In genomic region chr6:14876778-14877613, GRCh38 we compare ENCODE assay signal across 8 cellular contexts.
DNase-seq lines count a peak whose midpoint lies in the region; ATAC-seq and TF ChIP-seq lines count a peak whose summit lies in the region.

No MANE protein-coding gene starts in this region.

- peak overlapping the region; percentile 97 for H3K27ac Mint-ChIP-seq in dendritic cell treated with granulocyte-macrophage colony-stimulating factor and Interleukin-4, amounts not matched to agents 40 ng/mL and 50 ng/mL, for 4 days
- peak overlapping the region; percentile 90 for H3K27ac Mint-ChIP-seq in nephron progenitor cell

- intact Hi-C loops in dendritic cell treated with granulocyte-macrophage colony-stimulating factor and Interleukin-4, amounts not matched to agents 40 ng/mL and 50 ng/mL, for 4 days (cut with micrococcal nuclease) = loop anchor here (2.0 to 5.0 kb wide), 2 partner anchors 46 to 150 kb away; no protein-coding TSS in a partner anchor

- H3K9me3 Mint-ChIP-seq in dendritic cell treated with granulocyte-macrophage colony-stimulating factor and Interleukin-4, amounts not matched to agents 40 ng/mL and 50 ng/mL, for 4 days = no peaks in the 10 kb centered on the region
- no peaks in the 10 kb centered on the region for H3K9me3 Mint-ChIP-seq in nephron progenitor cell

- TF ChIP-seq CTCF in nephron progenitor cell (IDR thresholded peaks at IDR 0.05) = no peak

- H3K27me3 Mint-ChIP-seq in dendritic cell treated with granulocyte-macrophage colony-stimulating factor and Interleukin-4, amounts not matched to agents 40 ng/mL and 50 ng/mL, for 4 days = no peaks in the 10 kb centered on the region
- H3K27me3 Mint-ChIP-seq in nephron progenitor cell (ENCODE audit: low read depth, poor library complexity) = peaks cover 8% of the 10 kb centered on the region

- DNase-seq in activated CD4-positive, alpha-beta T cell treated with anti-CD3 and anti-CD28 coated beads for 4 hours = peak; percentile 25 to 43
- no peak for DNase-seq in activated CD4-positive, alpha-beta T cell treated with anti-CD3 and anti-CD28 coated beads, Interleukin-2, amount 50 U/mL, for 1 hour
- DNase-seq in RKO (ENCODE audit: low spot score) = peak; percentile 36
- DNase-seq in nephron progenitor cell = no peak
- no peak for DNase-seq in mucosa of gallbladder (ENCODE audit: low spot score)
- no peak for DNase-seq in COR-L47 (lab: John Stamatoyannopoulos, UW)

- ATAC-seq in HG02798 (IDR thresholded peaks at IDR 0.05; ENCODE audit: poor library complexity, unreplicated experiment) = peak; percentile 48

- H3K36me3 Mint-ChIP-seq in dendritic cell treated with granulocyte-macrophage colony-stimulating factor and Interleukin-4, amounts not matched to agents 40 ng/mL and 50 ng/mL, for 4 days (ENCODE audit: low read depth) = peaks cover 5% of the 10 kb centered on the region
- no peaks in the 10 kb centered on the region for H3K36me3 Mint-ChIP-seq in nephron progenitor cell (ENCODE audit: low read depth)

- peaks cover 85% of the 10 kb centered on the region for H3K4me1 Mint-ChIP-seq in dendritic cell treated with granulocyte-macrophage colony-stimulating factor and Interleukin-4, amounts not matched to agents 40 ng/mL and 50 ng/mL, for 4 days (ENCODE audit: low read depth)
- H3K4me1 Mint-ChIP-seq in nephron progenitor cell = peaks cover 60% of the 10 kb centered on the region

- peak overlapping the region; percentile 57 for H3K4me3 Mint-ChIP-seq in dendritic cell treated with granulocyte-macrophage colony-stimulating factor and Interleukin-4, amounts not matched to agents 40 ng/mL and 50 ng/mL, for 4 days
- no peak overlapping the region for H3K4me3 Mint-ChIP-seq in nephron progenitor cell

Comparison
In these comparisons a context has a peak if more than half of its experiments do, and no peak if none do; other contexts are left out.
1. DNase-seq: peak in activated CD4-positive, alpha-beta T cell treated with anti-CD3 and anti-CD28 coated beads for 4 hours (2 of 2) and RKO (single experiment); none in activated CD4-positive, alpha-beta T cell treated with anti-CD3 and anti-CD28 coated beads, Interleukin-2, amount 50 U/mL, for 1 hour (single experiment), nephron progenitor cell (single experiment), mucosa of gallbladder (single experiment) and COR-L47 (single experiment).